Comparison of ENCODE assay signal across 13 cellular contexts in genomic region chr4:142818009-142818408, GRCh38. TPM values are rescaled to one million over a fixed set of nuclear protein-coding genes. Genes with fewer than 3 reads are reported as not detected.
DNase-seq lines count a peak whose midpoint lies in the region; FAIRE-seq and TF ChIP-seq lines count a peak whose summit lies in the region.
"Had no signal": no experiment of that assay in that cellular context is flagged by ENCODE, and none has a peak within 500 bp of the region (broad histone marks: within the 10 kb centered on the region; RNA-seq: fewer than 3 reads in every experiment).

No MANE protein-coding gene starts in this region.

- TF ChIP-seq CTCF in RWPE1 (conservative IDR thresholded peaks at IDR 0.05; ENCODE audit: low read depth) (no peak), glutamatergic neuron (IDR thresholded peaks at IDR 0.05; ENCODE audit: partially characterized antibody, unreplicated experiment) (no peak)

- POLR2A ChIA-PET in RWPE1 (lab: Yijun Ruan, JAX; ENCODE audit: low non-redundant PET): no interaction called here

- no peaks in the 10 kb centered on the region for H3K4me1 Mint-ChIP-seq in glutamatergic neuron (ENCODE audit: low read depth, unreplicated experiment)

- FAIRE-seq in RCC 7860 (lab: Jason Lieb, UNC): peak; percentile 50
- FAIRE-seq: pancreas had no signal

- H3K4me3 ChIP-seq in skeletal muscle cell (ENCODE audit: low read depth, low read length): no peak overlapping the region
- H3K4me3 ChIP-seq: pancreas had no signal

- no peak overlapping the region for H3K27ac Mint-ChIP-seq in glutamatergic neuron (ENCODE audit: unreplicated experiment)
- H3K27ac Mint-ChIP-seq: type B pancreatic cell had no signal

- H3K27me3 Mint-ChIP-seq in glutamatergic neuron (ENCODE audit: unreplicated experiment): no peaks in the 10 kb centered on the region
- H3K27me3 Mint-ChIP-seq: type B pancreatic cell had no signal

- CTCF ChIA-PET in RWPE1 (lab: Yijun Ruan, JAX): no interaction called here

- H3K4me3 Mint-ChIP-seq in glutamatergic neuron (ENCODE audit: unreplicated experiment): no peak overlapping the region
- H3K4me3 Mint-ChIP-seq: activated T-cell treated with anti-CD3 and anti-CD28 coated beads, Interleukin-2, amount 50 U/mL, for 4 hours; type B pancreatic cell had no signal

- H3K36me3 Mint-ChIP-seq in glutamatergic neuron (ENCODE audit: unreplicated experiment): no peaks in the 10 kb centered on the region
- H3K36me3 Mint-ChIP-seq: type B pancreatic cell had no signal

- peak; percentile 47 for DNase-seq in EL
- peak; percentile 22 for DNase-seq in RCC 7860 (ENCODE audit: low spot score)
- DNase-seq in epithelial cell of prostate (ENCODE audit: low read depth, low spot score): no peak
- DNase-seq in skeletal muscle cell (ENCODE audit: low read depth): peak; percentile 41
- DNase-seq in RWPE1 (ENCODE audit: low spot score): no peak
- no peak for DNase-seq in stimulated activated CD4-positive, alpha-beta T cell treated with anti-CD3 and anti-CD28 coated beads, Interleukin-2, amount 100 ng/mL, for 48 hours
- no peak for DNase-seq in cerebellar nuclear complex (lab: John Stamatoyannopoulos, UW)
- DNase-seq in glutamatergic neuron: no peak
- DNase-seq: activated T-cell treated with anti-CD3 and anti-CD28 coated beads, Interleukin-2, amount 50 U/mL, for 4 hours; H7; NCI-H524 treated with DMSO at 0.1 percent for 48 hours; pancreas had no signal

- no peaks in the 10 kb centered on the region for H3K9me3 Mint-ChIP-seq in glutamatergic neuron (ENCODE audit: unreplicated experiment)
- H3K9me3 Mint-ChIP-seq: activated T-cell treated with anti-CD3 and anti-CD28 coated beads, Interleukin-2, amount 50 U/mL, for 4 hours; type B pancreatic cell had no signal

- H3K27ac ChIP-seq in epithelial cell of prostate (peak overlapping the region; percentile 1), RWPE1 (no peak overlapping the region)

RNA-seq across cellular contexts. Expression of gene INPP4B, which starts 28.1 kb away (rescaled TPM):
- 2.4 TPM for total RNA-seq in glutamatergic neuron (ENCODE audit: unreplicated experiment)

Comparison
In these comparisons a context has a peak if more than half of its experiments do, and no peak if none do; other contexts are left out.
1. DNase-seq: peak in EL (single experiment), RCC 7860 (single experiment) and skeletal muscle cell (single experiment); none in epithelial cell of prostate (single experiment), RWPE1 (single experiment), stimulated activated CD4-positive, alpha-beta T cell treated with anti-CD3 and anti-CD28 coated beads, Interleukin-2, amount 100 ng/mL, for 48 hours (0 of 2), cerebellar nuclear complex (0 of 2) and glutamatergic neuron (single experiment).